Comparison of ENCODE assay signal across 8 cellular contexts in the genomic region with DNA sequence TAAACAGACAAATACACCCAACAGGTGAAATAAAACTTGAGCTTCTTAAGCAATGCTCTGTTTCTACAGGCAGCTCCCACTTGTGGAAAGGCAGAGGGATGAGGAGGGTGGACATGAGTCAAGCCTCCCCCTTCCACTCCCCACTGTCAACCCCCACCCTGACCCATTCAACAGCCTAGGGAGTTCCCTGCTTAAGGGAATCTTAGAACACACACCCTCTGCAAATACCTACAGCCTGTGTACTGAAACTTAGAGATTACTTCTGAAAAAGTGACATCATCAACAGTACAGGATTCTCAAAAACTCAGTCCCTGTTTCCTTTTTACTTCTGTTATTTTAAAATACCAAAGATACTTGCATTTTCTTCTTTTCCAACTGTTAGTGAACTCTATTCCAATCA.
A peak's percentile ranks its signal among the peaks of the same experiment; 100 is the strongest.
DNase-seq lines count a peak whose midpoint lies in the region; ATAC-seq and TF ChIP-seq lines count a peak whose summit lies in the region.

No MANE protein-coding gene starts in this region.

- H3K36me3 Mint-ChIP-seq in activated T-cell treated with anti-CD3 and anti-CD28 coated beads, Interleukin-2, amount 50 U/mL, for 72 hours (ENCODE audit: insufficient read depth in 2 of 2): no peaks in the 10 kb centered on the region
- H3K36me3 Mint-ChIP-seq in CD4-positive, alpha-beta memory T cell: no peaks in the 10 kb centered on the region

- TF ChIP-seq CTCF in RWPE1 (conservative IDR thresholded peaks at IDR 0.05; ENCODE audit: low read depth): no peak
- no peak for TF ChIP-seq CTCF in lung (IDR thresholded peaks at IDR 0.05; ENCODE audit: control extremely low read depth, extremely low read depth)
- no peak for TF ChIP-seq CTCF in left ventricle myocardium inferior (IDR thresholded peaks at IDR 0.05; ENCODE audit: borderline replicate concordance)

- ATAC-seq in GM18502 (IDR thresholded peaks at IDR 0.05; ENCODE audit: poor library complexity, unreplicated experiment): peak; percentile 75
- ATAC-seq in HG02759 (IDR thresholded peaks at IDR 0.05; ENCODE audit: unreplicated experiment): peak; percentile 62
- no peak for ATAC-seq in lung (ENCODE audit: insufficient read depth, low FRiP score)
- no peak for ATAC-seq in activated T-cell treated with anti-CD3 and anti-CD28 coated beads, Interleukin-2, amount 50 U/mL, for 72 hours (replicated peaks in 1 of 2)

- no peaks in the 10 kb centered on the region for H3K27me3 ChIP-seq in lung (ENCODE audit: control insufficient read depth, insufficient read depth)
- no peaks in the 10 kb centered on the region for H3K27me3 ChIP-seq in CD4-positive, alpha-beta memory T cell (ENCODE audit: insufficient read depth, low read length)
- peaks cover 55% of the 10 kb centered on the region for H3K27me3 ChIP-seq in left ventricle myocardium inferior (ENCODE audit: low read depth)

- peaks cover 15% of the 10 kb centered on the region for H3K27me3 Mint-ChIP-seq in activated T-cell treated with anti-CD3 and anti-CD28 coated beads, Interleukin-2, amount 50 U/mL, for 72 hours (ENCODE audit: low read depth)
- no peaks in the 10 kb centered on the region for H3K27me3 Mint-ChIP-seq in CD4-positive, alpha-beta memory T cell

- H3K4me1 Mint-ChIP-seq in activated T-cell treated with anti-CD3 and anti-CD28 coated beads, Interleukin-2, amount 50 U/mL, for 72 hours (ENCODE audit: low read depth): no peaks in the 10 kb centered on the region
- H3K4me1 Mint-ChIP-seq in CD4-positive, alpha-beta memory T cell: peaks cover 0 to 1% (median 0%) of the 10 kb centered on the region in 4 donors

- H3K27ac ChIP-seq in RWPE1: peak overlapping the region; percentile 76
- H3K27ac ChIP-seq in lung (ENCODE audit: low read depth in 1 of 2, low read length in 1 of 2): no peak overlapping the region
- no peak overlapping the region for H3K27ac ChIP-seq in CD4-positive, alpha-beta memory T cell (ENCODE audit: low read depth, low read length)
- no peak overlapping the region for H3K27ac ChIP-seq in left ventricle myocardium inferior (replicated peaks)

- peak; percentile 87 for DNase-seq in RWPE1 (ENCODE audit: low spot score)
- peak; percentile 35 for DNase-seq in lung (ENCODE audit: low spot score)
- DNase-seq in inferior parietal cortex (ENCODE audit: extremely low spot score): no peak
- no peak for DNase-seq in activated T-cell treated with anti-CD3 and anti-CD28 coated beads, Interleukin-2, amount 50 U/mL, for 72 hours
- DNase-seq in CD4-positive, alpha-beta memory T cell: no peak
- DNase-seq in left ventricle myocardium inferior: no peak

- H3K9me3 Mint-ChIP-seq in activated T-cell treated with anti-CD3 and anti-CD28 coated beads, Interleukin-2, amount 50 U/mL, for 72 hours: no peaks in the 10 kb centered on the region
- peaks cover 0 to 4% (median 0%) of the 10 kb centered on the region in 8 donors for H3K9me3 Mint-ChIP-seq in CD4-positive, alpha-beta memory T cell

- H3K36me3 ChIP-seq in lung (ENCODE audit: control insufficient read depth in 2 of 2, insufficient read depth in 2 of 2, low read length in 2 of 2) (no peaks in the 10 kb centered on the region), left ventricle myocardium inferior (no peaks in the 10 kb centered on the region)
- H3K36me3 ChIP-seq in CD4-positive, alpha-beta memory T cell (ENCODE audit: insufficient read depth, low read length): no peaks in the 10 kb centered on the region

- intact Hi-C loops in CD4-positive, alpha-beta memory T cell (cut with micrococcal nuclease): no loop called here
- intact Hi-C loops in left ventricle myocardium inferior (cut with micrococcal nuclease): no loop called here

- H3K4me1 ChIP-seq in lung (ENCODE audit: control insufficient read depth in 2 of 2, insufficient read depth in 2 of 2, low read length in 2 of 2) (no peaks in the 10 kb centered on the region), left ventricle myocardium inferior (no peaks in the 10 kb centered on the region)
- H3K4me1 ChIP-seq in CD4-positive, alpha-beta memory T cell (ENCODE audit: insufficient read depth, low read length): no peaks in the 10 kb centered on the region

- POLR2A ChIA-PET in RWPE1 (lab: Yijun Ruan, JAX; ENCODE audit: low non-redundant PET): interaction anchor here (1.0 kb wide), 1 partner anchor 55 kb away, joined by 3 read pairs; no protein-coding TSS in a partner anchor
- POLR2A ChIA-PET in CD4-positive, alpha-beta memory T cell (lab: Charles Lee; ENCODE audit: partially characterized antibody): no interaction called here

- H3K9me3 ChIP-seq in lung (ENCODE audit: control insufficient read depth in 2 of 2, insufficient read depth in 1 of 2, low read length in 1 of 2): no peaks in the 10 kb centered on the region
- H3K9me3 ChIP-seq in CD4-positive, alpha-beta memory T cell (ENCODE audit: control insufficient read depth in 1 of 2, low read length in 2 of 2): no peaks in the 10 kb centered on the region
- no peaks in the 10 kb centered on the region for H3K9me3 ChIP-seq in left ventricle myocardium inferior (replicated peaks)

- H3K27ac Mint-ChIP-seq in activated T-cell treated with anti-CD3 and anti-CD28 coated beads, Interleukin-2, amount 50 U/mL, for 72 hours: no peak overlapping the region
- no peak overlapping the region for H3K27ac Mint-ChIP-seq in CD4-positive, alpha-beta memory T cell

- CTCF ChIA-PET in RWPE1 (lab: Yijun Ruan, JAX): interaction anchor here (0.6 to 1.0 kb wide), 2 partner anchors 46 to 271 kb away, joined by 3 read pairs; no protein-coding TSS in a partner anchor
- CTCF ChIA-PET in CD4-positive, alpha-beta memory T cell (lab: Charles Lee; ENCODE audit: partially characterized antibody): no interaction called here

- H3K4me3 ChIP-seq in lung: no peak overlapping the region
- no peak overlapping the region for H3K4me3 ChIP-seq in CD4-positive, alpha-beta memory T cell (ENCODE audit: low read length in 2 of 2)
- H3K4me3 ChIP-seq in left ventricle myocardium inferior: no peak overlapping the region

- H3K4me3 Mint-ChIP-seq in activated T-cell treated with anti-CD3 and anti-CD28 coated beads, Interleukin-2, amount 50 U/mL, for 72 hours: no peak overlapping the region
- no peak overlapping the region for H3K4me3 Mint-ChIP-seq in CD4-positive, alpha-beta memory T cell

Comparison
In these comparisons a context has a peak if more than half of its experiments do, and no peak if none do; other contexts are left out.
1. ATAC-seq: peak in GM18502 (single experiment) and HG02759 (single experiment); none in lung (single experiment) and activated T-cell treated with anti-CD3 and anti-CD28 coated beads, Interleukin-2, amount 50 U/mL, for 72 hours (0 of 2).
2. DNase-seq: peak in RWPE1 (single experiment) and lung (single experiment); none in inferior parietal cortex (single experiment), activated T-cell treated with anti-CD3 and anti-CD28 coated beads, Interleukin-2, amount 50 U/mL, for 72 hours (0 of 2), CD4-positive, alpha-beta memory T cell (0 of 5) and left ventricle myocardium inferior (single experiment).